Comparison of ENCODE assay signal across 10 cellular contexts in genomic region chr12:52246720-52247621, GRCh38. TPM values are rescaled to one million over a fixed set of nuclear protein-coding genes. Genes with fewer than 3 reads are reported as not detected.
DNase-seq lines count a peak whose midpoint lies in the region; ATAC-seq and TF ChIP-seq lines count a peak whose summit lies in the region.
"Had no signal": no experiment of that assay in that cellular context is flagged by ENCODE, and none has a peak within 500 bp of the region (broad histone marks: within the 10 kb centered on the region; RNA-seq: fewer than 3 reads in every experiment).

No MANE protein-coding gene starts in this region.

- H3K36me3 Mint-ChIP-seq in CD4-positive, alpha-beta memory T cell = no peaks in the 10 kb centered on the region
- H3K36me3 Mint-ChIP-seq in naive thymus-derived CD4-positive, alpha-beta T cell = peaks cover 0 to 47% (median 0%) of the 10 kb centered on the region in 5 donors
- H3K36me3 Mint-ChIP-seq in nephron progenitor cell (ENCODE audit: low read depth) = no peaks in the 10 kb centered on the region

- DNase-seq in CD4-positive, alpha-beta memory T cell = no peak
- peak; percentile 89 for DNase-seq in HT-29 (ENCODE audit: low spot score)
- peak; percentile 83 to 86 for DNase-seq in SHP77 (lab: John Stamatoyannopoulos, UW)
- no peak for DNase-seq in ACHN
- no peak for DNase-seq in naive thymus-derived CD4-positive, alpha-beta T cell
- no peak for DNase-seq in nephron progenitor cell
- no peak for DNase-seq in EL
- DNase-seq: stimulated activated CD4-positive, alpha-beta T cell treated with anti-CD3 and anti-CD28 coated beads, Interleukin-15, amount 100 ng/mL, for 24 hours; SW 1271 had no signal

- no peaks in the 10 kb centered on the region for H3K9me3 ChIP-seq in CD4-positive, alpha-beta memory T cell (ENCODE audit: control insufficient read depth in 1 of 2, low read length in 2 of 2)
- no peaks in the 10 kb centered on the region for H3K9me3 ChIP-seq in liver (ENCODE audit: control insufficient read depth in 4 of 4, low read length in 3 of 4)
- no peaks in the 10 kb centered on the region for H3K9me3 ChIP-seq in naive thymus-derived CD4-positive, alpha-beta T cell (ENCODE audit: control insufficient read depth in 2 of 3, low read length in 3 of 3)

- CTCF ChIA-PET in CD4-positive, alpha-beta memory T cell (lab: Charles Lee; ENCODE audit: partially characterized antibody) = no interaction called here
- CTCF ChIA-PET in naive thymus-derived CD4-positive, alpha-beta T cell (lab: Charles Lee) = no interaction called here

- peaks cover 0 to 2% (median 0%) of the 10 kb centered on the region in 8 donors for H3K9me3 Mint-ChIP-seq in CD4-positive, alpha-beta memory T cell
- no peaks in the 10 kb centered on the region for H3K9me3 Mint-ChIP-seq in naive thymus-derived CD4-positive, alpha-beta T cell
- H3K9me3 Mint-ChIP-seq in nephron progenitor cell = no peaks in the 10 kb centered on the region

- in situ Hi-C loops in ACHN (cut with HindIII; ENCODE audit: low pct_ligation_motif_present, low pct_unique_long_range_greater_than_20kb, low sequenced_read_pairs) = no loop called here

- H3K4me3 ChIP-seq in CD4-positive, alpha-beta memory T cell (ENCODE audit: low read length in 2 of 2) = no peak overlapping the region
- no peak overlapping the region for H3K4me3 ChIP-seq in liver (ENCODE audit: low read depth in 1 of 3, low read length in 3 of 3)
- no peak overlapping the region for H3K4me3 ChIP-seq in naive thymus-derived CD4-positive, alpha-beta T cell (ENCODE audit: low read length)

- no peaks in the 10 kb centered on the region for H3K27me3 ChIP-seq in CD4-positive, alpha-beta memory T cell (ENCODE audit: insufficient read depth, low read length)
- peaks cover 0 to 9% (median 1%) of the 10 kb centered on the region in 4 donors for H3K27me3 ChIP-seq in liver (ENCODE audit: control insufficient read depth in 4 of 4, insufficient read depth in 4 of 4, low read length in 3 of 4)
- no peaks in the 10 kb centered on the region for H3K27me3 ChIP-seq in naive thymus-derived CD4-positive, alpha-beta T cell (ENCODE audit: control insufficient read depth in 2 of 2, insufficient read depth in 2 of 2, low read length in 2 of 2)

- TF ChIP-seq CTCF in liver (IDR thresholded peaks at IDR 0.05; ENCODE audit: low read depth, low read length, missing input control) = no peak
- no peak for TF ChIP-seq CTCF in nephron progenitor cell (IDR thresholded peaks at IDR 0.05)

- no peak overlapping the region for H3K27ac ChIP-seq in CD4-positive, alpha-beta memory T cell (ENCODE audit: low read depth, low read length)
- H3K27ac ChIP-seq in liver (ENCODE audit: low read depth in 1 of 2, low read length in 2 of 2) = no peak overlapping the region
- H3K27ac ChIP-seq in naive thymus-derived CD4-positive, alpha-beta T cell (ENCODE audit: low read depth, low read length) = no peak overlapping the region

- no peak overlapping the region for H3K4me3 Mint-ChIP-seq in CD4-positive, alpha-beta memory T cell
- peak overlapping the region in 1 of 10 donors; percentile 94 for H3K4me3 Mint-ChIP-seq in naive thymus-derived CD4-positive, alpha-beta T cell
- H3K4me3 Mint-ChIP-seq in nephron progenitor cell = no peak overlapping the region

- peak overlapping the region; percentile 16 to 81 (median 39) for H3K27ac Mint-ChIP-seq in CD4-positive, alpha-beta memory T cell
- H3K27ac Mint-ChIP-seq in naive thymus-derived CD4-positive, alpha-beta T cell = peak overlapping the region in 2 of 9 donors; percentile 43 to 99
- no peak overlapping the region for H3K27ac Mint-ChIP-seq in nephron progenitor cell

- POLR2A ChIA-PET in CD4-positive, alpha-beta memory T cell (lab: Charles Lee; ENCODE audit: partially characterized antibody) = no interaction called here
- POLR2A ChIA-PET in naive thymus-derived CD4-positive, alpha-beta T cell (lab: Charles Lee) = no interaction called here

- 69% methylated on average over 10 of the region's 10 CpGs for WGBS in liver

- TF ChIP-seq RAD21 in liver (IDR thresholded peaks at IDR 0.05) = no peak

- no peak overlapping the region for H3K9ac ChIP-seq in liver (ENCODE audit: low read depth in 1 of 2, low read length in 2 of 2)

- H3K36me3 ChIP-seq in CD4-positive, alpha-beta memory T cell (ENCODE audit: insufficient read depth, low read length) = no peaks in the 10 kb centered on the region
- no peaks in the 10 kb centered on the region for H3K36me3 ChIP-seq in liver (ENCODE audit: control insufficient read depth in 4 of 4, insufficient read depth in 3 of 4, low read depth in 1 of 4, low read length in 3 of 4)
- H3K36me3 ChIP-seq in naive thymus-derived CD4-positive, alpha-beta T cell (ENCODE audit: control insufficient read depth in 2 of 3, insufficient read depth in 3 of 3, low read length in 3 of 3) = no peaks in the 10 kb centered on the region

- ATAC-seq in naive thymus-derived CD4-positive, alpha-beta T cell = no peak

- H3K4me1 Mint-ChIP-seq in CD4-positive, alpha-beta memory T cell = peaks cover 19 to 60% (median 25%) of the 10 kb centered on the region in 4 donors
- H3K4me1 Mint-ChIP-seq in naive thymus-derived CD4-positive, alpha-beta T cell = peaks cover 10 to 89% (median 24%) of the 10 kb centered on the region in 7 donors
- peaks cover 58% of the 10 kb centered on the region for H3K4me1 Mint-ChIP-seq in nephron progenitor cell

- intact Hi-C loops in CD4-positive, alpha-beta memory T cell (cut with micrococcal nuclease) = no loop called here
- intact Hi-C loops in naive thymus-derived CD4-positive, alpha-beta T cell (cut with micrococcal nuclease) = loop anchor here in 1 of 2 donors (10.0 kb wide), 1 partner anchor 222 kb away; no protein-coding TSS in a partner anchor

- H3K27me3 Mint-ChIP-seq in CD4-positive, alpha-beta memory T cell = peaks cover 0 to 14% of the 10 kb centered on the region in 2 donors
- H3K27me3 Mint-ChIP-seq in naive thymus-derived CD4-positive, alpha-beta T cell = peaks cover 0 to 29% (median 26%) of the 10 kb centered on the region in 5 donors
- H3K27me3 Mint-ChIP-seq in nephron progenitor cell (ENCODE audit: low read depth, poor library complexity) = peaks cover 58% of the 10 kb centered on the region

- H3K4me1 ChIP-seq in CD4-positive, alpha-beta memory T cell (ENCODE audit: insufficient read depth, low read length) = peaks cover 26% of the 10 kb centered on the region
- no peaks in the 10 kb centered on the region for H3K4me1 ChIP-seq in liver (ENCODE audit: control insufficient read depth in 4 of 4, insufficient read depth in 4 of 4, low read length in 3 of 4)
- H3K4me1 ChIP-seq in naive thymus-derived CD4-positive, alpha-beta T cell (ENCODE audit: control insufficient read depth in 2 of 2, insufficient read depth in 2 of 2, low read length in 2 of 2) = peaks cover 5 to 9% of the 10 kb centered on the region in 2 donors

TF ChIP-seq in liver, 16 proteins besides CTCF, POLR2A, EP300 and RAD21:
- TF ChIP-seq YY1 (IDR thresholded peaks at IDR 0.05) (no peak), JUND (IDR thresholded peaks at IDR 0.05) (peak; percentile 55 to 62), ATF3 (IDR thresholded peaks at IDR 0.05) (no peak), FOXA2 (IDR thresholded peaks at IDR 0.05) (no peak), SP1 (IDR thresholded peaks at IDR 0.05) (peak; percentile 9)

RNA-seq across cellular contexts. Expression of gene KRT7, which starts 13.9 kb away (rescaled TPM):
- not detected for total RNA-seq in CD4-positive, alpha-beta memory T cell
- polyA plus RNA-seq in CD4-positive, alpha-beta memory T cell = not detected
- total RNA-seq in HT-29 (2014; rRNA removed; shearing (Covaris generic)) = 3.8 and 11.9 TPM in 2 replicates
- 1 to 10 TPM in 1 of 2 donors, under 1 TPM in 1; 0.37 to 8.0 TPM for total RNA-seq in liver
- polyA plus RNA-seq in liver = 1 to 10 TPM; 6.0 to 9.9 TPM
- total RNA-seq in naive thymus-derived CD4-positive, alpha-beta T cell = 10 to 100 TPM in 1 of 5 experiments, not detected in 4; 36.1 TPM
- not detected for polyA plus RNA-seq in naive thymus-derived CD4-positive, alpha-beta T cell

RNA-seq across cellular contexts. Expression of gene KRT86, which starts 27.5 kb away (rescaled TPM):
- not detected for total RNA-seq in CD4-positive, alpha-beta memory T cell
- not detected for polyA plus RNA-seq in CD4-positive, alpha-beta memory T cell
- 0.13 and 0.81 TPM in 2 replicates for total RNA-seq in HT-29 (2014; rRNA removed; shearing (Covaris generic))
- total RNA-seq in liver = under 1 TPM in 1 of 2 donors, not detected in 1; 0.08 TPM
- polyA plus RNA-seq in liver = not detected
- 1 to 10 TPM in 1 of 5 experiments, under 1 TPM in 1, not detected in 3; 0.13 to 1.5 TPM for total RNA-seq in naive thymus-derived CD4-positive, alpha-beta T cell
- not detected for polyA plus RNA-seq in naive thymus-derived CD4-positive, alpha-beta T cell

RNA-seq across cellular contexts. Expression of gene KRT81, which starts 44.4 kb away (rescaled TPM):
- not detected for total RNA-seq in CD4-positive, alpha-beta memory T cell
- polyA plus RNA-seq in CD4-positive, alpha-beta memory T cell = not detected
- total RNA-seq in HT-29 (2014; rRNA removed; shearing (Covaris generic)) = 0.21 TPM in 1 of 2 replicates, not detected in the other
- total RNA-seq in liver = not detected
- polyA plus RNA-seq in liver = not detected
- total RNA-seq in naive thymus-derived CD4-positive, alpha-beta T cell = under 1 TPM in 2 of 5 experiments, not detected in 3; 0.15 to 0.21 TPM
- not detected for polyA plus RNA-seq in naive thymus-derived CD4-positive, alpha-beta T cell

RNA-seq across cellular contexts. Expression of gene KRT80, which starts 55.2 kb away (rescaled TPM):
- not detected for total RNA-seq in CD4-positive, alpha-beta memory T cell
- polyA plus RNA-seq in CD4-positive, alpha-beta memory T cell = not detected
- 24.7 and 27.0 TPM in 2 replicates for total RNA-seq in HT-29 (2014; rRNA removed; shearing (Covaris generic))
- under 1 TPM; 0.05 to 0.08 TPM for total RNA-seq in liver
- polyA plus RNA-seq in liver = under 1 TPM; 0.04 to 0.12 TPM
- under 1 TPM in 1 of 5 experiments, not detected in 4; 0.12 TPM for total RNA-seq in naive thymus-derived CD4-positive, alpha-beta T cell
- not detected for polyA plus RNA-seq in naive thymus-derived CD4-positive, alpha-beta T cell

Comparison
In these comparisons a context has a peak if more than half of its experiments do, and no peak if none do; other contexts are left out.
1. DNase-seq: peak in HT-29 (single experiment) and SHP77 (2 of 2); none in CD4-positive, alpha-beta memory T cell (0 of 5), ACHN (single experiment), naive thymus-derived CD4-positive, alpha-beta T cell (0 of 9), nephron progenitor cell (single experiment) and EL (single experiment).